1 cellular context compared by ENCODE assay signal in the genomic region with DNA sequence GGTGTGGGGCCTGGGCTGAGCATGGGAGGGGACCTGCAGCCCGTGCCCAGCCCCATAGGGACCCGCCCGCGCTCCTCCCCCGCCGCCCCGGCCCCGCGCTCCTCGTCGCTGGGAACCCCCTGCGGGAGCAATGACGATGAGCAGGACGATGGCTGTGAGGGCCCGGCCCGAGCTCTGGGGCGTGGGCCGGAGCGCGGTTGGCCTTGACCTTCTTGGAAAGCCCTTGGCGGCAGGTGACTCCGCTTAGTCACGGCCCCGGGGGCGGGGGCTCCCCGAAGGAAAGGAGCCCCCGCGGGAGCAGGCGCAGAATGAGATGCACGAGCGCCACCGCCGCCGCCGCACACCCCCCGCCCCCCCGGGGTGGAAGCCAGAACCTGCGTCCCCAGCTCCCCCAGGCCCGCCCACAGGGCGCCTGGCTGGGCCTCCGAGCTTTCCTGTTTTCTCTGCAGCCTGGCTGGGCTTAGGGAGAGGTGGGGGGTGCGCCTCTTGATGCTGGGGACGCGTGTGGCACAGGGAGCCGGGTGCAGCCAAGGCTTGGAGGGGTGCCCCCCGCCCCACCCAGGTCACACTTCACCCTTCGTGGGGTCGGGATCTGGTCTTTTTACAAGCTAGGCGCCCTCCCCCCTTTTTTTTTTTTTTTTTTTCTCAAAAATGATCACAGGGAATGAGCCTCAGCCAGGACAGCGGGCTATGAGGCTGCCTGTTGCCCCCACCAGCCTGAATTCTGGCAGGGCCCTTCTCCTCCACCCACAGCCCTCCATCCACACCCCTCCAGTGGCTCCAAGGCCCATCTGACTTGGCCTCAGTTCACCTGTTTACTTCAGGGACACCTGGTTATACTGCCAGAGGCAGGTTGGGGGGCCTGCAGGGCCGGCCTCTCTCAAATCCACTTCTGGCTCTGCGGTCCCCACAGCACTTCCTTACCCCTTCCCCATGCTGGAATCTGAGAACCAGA.
TF ChIP-seq lines count a peak whose summit lies in the region.

No MANE protein-coding gene starts in this region.

TF ChIP-seq in HepG2, 621 proteins besides CTCF, POLR2A, EP300 and RAD21 (continued from another document and continues in another):
- TF ChIP-seq, protein P1, sequence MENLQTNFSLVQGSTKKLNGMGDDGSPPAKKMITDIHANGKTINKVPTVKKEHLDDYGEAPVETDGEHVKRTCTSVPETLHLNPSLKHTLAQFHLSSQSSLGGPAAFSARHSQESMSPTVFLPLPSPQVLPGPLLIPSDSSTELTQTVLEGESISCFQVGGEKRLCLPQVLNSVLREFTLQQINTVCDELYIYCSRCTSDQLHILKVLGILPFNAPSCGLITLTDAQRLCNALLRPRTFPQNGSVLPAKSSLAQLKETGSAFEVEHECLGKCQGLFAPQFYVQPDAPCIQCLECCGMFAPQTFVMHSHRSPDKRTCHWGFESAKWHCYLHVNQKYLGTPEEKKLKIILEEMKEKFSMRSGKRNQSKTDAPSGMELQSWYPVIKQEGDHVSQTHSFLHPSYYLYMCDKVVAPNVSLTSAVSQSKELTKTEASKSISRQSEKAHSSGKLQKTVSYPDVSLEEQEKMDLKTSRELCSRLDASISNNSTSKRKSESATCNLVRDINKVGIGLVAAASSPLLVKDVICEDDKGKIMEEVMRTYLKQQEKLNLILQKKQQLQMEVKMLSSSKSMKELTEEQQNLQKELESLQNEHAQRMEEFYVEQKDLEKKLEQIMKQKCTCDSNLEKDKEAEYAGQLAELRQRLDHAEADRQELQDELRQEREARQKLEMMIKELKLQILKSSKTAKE (CRISPR knock-in tag; IDR thresholded peaks at IDR 0.05; ENCODE audit: borderline replicate concordance), result peak; percentile 96
- TF ChIP-seq ZNF543 (CRISPR knock-in tag; IDR thresholded peaks at IDR 0.05) (0 out of 2 replicates have a peak, but pooled peaks have one; percentile 40), TBX3 (IDR thresholded peaks at IDR 0.05; ENCODE audit: borderline replicate concordance) (peak; percentile 32; the same call in 1 of the 2 replicates), ZNF737 (CRISPR knock-in tag; IDR thresholded peaks at IDR 0.05; ENCODE audit: borderline replicate concordance) (no peak), PRPF4 (IDR thresholded peaks at IDR 0.05; ENCODE audit: low read depth, low read length, poor library complexity, severe bottlenecking) (no peak), ZNF777 (CRISPR knock-in tag; IDR thresholded peaks at IDR 0.05) (no peak), CCDC6 (CRISPR knock-in tag; IDR thresholded peaks at IDR 0.05) (no peak), ARNTL (CRISPR knock-in tag; IDR thresholded peaks at IDR 0.05) (0 out of 2 replicates have a peak, but pooled peaks have one; percentile 63), CAMTA2 (CRISPR knock-in tag; IDR thresholded peaks at IDR 0.05; ENCODE audit: borderline replicate concordance) (no peak), ZMYM4 (CRISPR knock-in tag; IDR thresholded peaks at IDR 0.05) (no peak), ZNF138 (CRISPR knock-in tag; IDR thresholded peaks at IDR 0.05; ENCODE audit: low read depth) (no peak), THAP11 (CRISPR knock-in tag; IDR thresholded peaks at IDR 0.05) (peak; percentile 74), IRF2 (CRISPR knock-in tag; IDR thresholded peaks at IDR 0.05) (peak; percentile 59; the same call in 1 of the 2 replicates), SIN3A (IDR thresholded peaks at IDR 0.05; ENCODE audit: borderline replicate concordance, low read depth, low read length) (0 out of 2 replicates have a peak, but pooled peaks have one; percentile 48), KDM1A (CRISPR knock-in tag; IDR thresholded peaks at IDR 0.05) (no peak), FLYWCH1 (CRISPR knock-in tag; IDR thresholded peaks at IDR 0.05) (no peak)
- TF ChIP-seq, protein P2, sequence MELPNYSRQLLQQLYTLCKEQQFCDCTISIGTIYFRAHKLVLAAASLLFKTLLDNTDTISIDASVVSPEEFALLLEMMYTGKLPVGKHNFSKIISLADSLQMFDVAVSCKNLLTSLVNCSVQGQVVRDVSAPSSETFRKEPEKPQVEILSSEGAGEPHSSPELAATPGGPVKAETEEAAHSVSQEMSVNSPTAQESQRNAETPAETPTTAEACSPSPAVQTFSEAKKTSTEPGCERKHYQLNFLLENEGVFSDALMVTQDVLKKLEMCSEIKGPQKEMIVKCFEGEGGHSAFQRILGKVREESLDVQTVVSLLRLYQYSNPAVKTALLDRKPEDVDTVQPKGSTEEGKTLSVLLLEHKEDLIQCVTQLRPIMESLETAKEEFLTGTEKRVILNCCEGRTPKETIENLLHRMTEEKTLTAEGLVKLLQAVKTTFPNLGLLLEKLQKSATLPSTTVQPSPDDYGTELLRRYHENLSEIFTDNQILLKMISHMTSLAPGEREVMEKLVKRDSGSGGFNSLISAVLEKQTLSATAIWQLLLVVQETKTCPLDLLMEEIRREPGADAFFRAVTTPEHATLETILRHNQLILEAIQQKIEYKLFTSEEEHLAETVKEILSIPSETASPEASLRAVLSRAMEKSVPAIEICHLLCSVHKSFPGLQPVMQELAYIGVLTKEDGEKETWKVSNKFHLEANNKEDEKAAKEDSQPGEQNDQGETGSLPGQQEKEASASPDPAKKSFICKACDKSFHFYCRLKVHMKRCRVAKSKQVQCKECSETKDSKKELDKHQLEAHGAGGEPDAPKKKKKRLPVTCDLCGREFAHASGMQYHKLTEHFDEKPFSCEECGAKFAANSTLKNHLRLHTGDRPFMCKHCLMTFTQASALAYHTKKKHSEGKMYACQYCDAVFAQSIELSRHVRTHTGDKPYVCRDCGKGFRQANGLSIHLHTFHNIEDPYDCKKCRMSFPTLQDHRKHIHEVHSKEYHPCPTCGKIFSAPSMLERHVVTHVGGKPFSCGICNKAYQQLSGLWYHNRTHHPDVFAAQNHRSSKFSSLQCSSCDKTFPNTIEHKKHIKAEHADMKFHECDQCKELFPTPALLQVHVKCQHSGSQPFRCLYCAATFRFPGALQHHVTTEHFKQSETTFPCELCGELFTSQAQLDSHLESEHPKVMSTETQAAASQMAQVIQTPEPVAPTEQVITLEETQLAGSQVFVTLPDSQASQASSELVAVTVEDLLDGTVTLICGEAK (IDR thresholded peaks at IDR 0.05), result no peak
- TF ChIP-seq, protein P2 (CRISPR knock-in tag; IDR thresholded peaks at IDR 0.05), result no peak; the same call in 1 of the 2 replicates
- TF ChIP-seq, protein P3, sequence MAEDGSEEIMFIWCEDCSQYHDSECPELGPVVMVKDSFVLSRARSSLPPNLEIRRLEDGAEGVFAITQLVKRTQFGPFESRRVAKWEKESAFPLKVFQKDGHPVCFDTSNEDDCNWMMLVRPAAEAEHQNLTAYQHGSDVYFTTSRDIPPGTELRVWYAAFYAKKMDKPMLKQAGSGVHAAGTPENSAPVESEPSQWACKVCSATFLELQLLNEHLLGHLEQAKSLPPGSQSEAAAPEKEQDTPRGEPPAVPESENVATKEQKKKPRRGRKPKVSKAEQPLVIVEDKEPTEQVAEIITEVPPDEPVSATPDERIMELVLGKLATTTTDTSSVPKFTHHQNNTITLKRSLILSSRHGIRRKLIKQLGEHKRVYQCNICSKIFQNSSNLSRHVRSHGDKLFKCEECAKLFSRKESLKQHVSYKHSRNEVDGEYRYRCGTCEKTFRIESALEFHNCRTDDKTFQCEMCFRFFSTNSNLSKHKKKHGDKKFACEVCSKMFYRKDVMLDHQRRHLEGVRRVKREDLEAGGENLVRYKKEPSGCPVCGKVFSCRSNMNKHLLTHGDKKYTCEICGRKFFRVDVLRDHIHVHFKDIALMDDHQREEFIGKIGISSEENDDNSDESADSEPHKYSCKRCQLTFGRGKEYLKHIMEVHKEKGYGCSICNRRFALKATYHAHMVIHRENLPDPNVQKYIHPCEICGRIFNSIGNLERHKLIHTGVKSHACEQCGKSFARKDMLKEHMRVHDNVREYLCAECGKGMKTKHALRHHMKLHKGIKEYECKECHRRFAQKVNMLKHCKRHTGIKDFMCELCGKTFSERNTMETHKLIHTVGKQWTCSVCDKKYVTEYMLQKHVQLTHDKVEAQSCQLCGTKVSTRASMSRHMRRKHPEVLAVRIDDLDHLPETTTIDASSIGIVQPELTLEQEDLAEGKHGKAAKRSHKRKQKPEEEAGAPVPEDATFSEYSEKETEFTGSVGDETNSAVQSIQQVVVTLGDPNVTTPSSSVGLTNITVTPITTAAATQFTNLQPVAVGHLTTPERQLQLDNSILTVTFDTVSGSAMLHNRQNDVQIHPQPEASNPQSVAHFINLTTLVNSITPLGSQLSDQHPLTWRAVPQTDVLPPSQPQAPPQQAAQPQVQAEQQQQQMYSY (CRISPR knock-in tag; IDR thresholded peaks at IDR 0.05), result no peak
- TF ChIP-seq, protein P4, sequence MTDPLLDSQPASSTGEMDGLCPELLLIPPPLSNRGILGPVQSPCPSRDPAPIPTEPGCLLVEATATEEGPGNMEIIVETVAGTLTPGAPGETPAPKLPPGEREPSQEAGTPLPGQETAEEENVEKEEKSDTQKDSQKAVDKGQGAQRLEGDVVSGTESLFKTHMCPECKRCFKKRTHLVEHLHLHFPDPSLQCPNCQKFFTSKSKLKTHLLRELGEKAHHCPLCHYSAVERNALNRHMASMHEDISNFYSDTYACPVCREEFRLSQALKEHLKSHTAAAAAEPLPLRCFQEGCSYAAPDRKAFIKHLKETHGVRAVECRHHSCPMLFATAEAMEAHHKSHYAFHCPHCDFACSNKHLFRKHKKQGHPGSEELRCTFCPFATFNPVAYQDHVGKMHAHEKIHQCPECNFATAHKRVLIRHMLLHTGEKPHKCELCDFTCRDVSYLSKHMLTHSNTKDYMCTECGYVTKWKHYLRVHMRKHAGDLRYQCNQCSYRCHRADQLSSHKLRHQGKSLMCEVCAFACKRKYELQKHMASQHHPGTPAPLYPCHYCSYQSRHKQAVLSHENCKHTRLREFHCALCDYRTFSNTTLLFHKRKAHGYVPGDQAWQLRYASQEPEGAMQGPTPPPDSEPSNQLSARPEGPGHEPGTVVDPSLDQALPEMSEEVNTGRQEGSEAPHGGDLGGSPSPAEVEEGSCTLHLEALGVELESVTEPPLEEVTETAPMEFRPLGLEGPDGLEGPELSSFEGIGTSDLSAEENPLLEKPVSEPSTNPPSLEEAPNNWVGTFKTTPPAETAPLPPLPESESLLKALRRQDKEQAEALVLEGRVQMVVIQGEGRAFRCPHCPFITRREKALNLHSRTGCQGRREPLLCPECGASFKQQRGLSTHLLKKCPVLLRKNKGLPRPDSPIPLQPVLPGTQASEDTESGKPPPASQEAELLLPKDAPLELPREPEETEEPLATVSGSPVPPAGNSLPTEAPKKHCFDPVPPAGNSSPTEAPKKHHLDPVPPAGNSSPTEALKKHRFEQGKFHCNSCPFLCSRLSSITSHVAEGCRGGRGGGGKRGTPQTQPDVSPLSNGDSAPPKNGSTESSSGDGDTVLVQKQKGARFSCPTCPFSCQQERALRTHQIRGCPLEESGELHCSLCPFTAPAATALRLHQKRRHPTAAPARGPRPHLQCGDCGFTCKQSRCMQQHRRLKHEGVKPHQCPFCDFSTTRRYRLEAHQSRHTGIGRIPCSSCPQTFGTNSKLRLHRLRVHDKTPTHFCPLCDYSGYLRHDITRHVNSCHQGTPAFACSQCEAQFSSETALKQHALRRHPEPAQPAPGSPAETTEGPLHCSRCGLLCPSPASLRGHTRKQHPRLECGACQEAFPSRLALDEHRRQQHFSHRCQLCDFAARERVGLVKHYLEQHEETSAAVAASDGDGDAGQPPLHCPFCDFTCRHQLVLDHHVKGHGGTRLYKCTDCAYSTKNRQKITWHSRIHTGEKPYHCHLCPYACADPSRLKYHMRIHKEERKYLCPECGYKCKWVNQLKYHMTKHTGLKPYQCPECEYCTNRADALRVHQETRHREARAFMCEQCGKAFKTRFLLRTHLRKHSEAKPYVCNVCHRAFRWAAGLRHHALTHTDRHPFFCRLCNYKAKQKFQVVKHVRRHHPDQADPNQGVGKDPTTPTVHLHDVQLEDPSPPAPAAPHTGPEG (CRISPR knock-in tag; IDR thresholded peaks at IDR 0.05), result peak; percentile 49; the same call in 1 of the 2 replicates
- TF ChIP-seq, protein P5, sequence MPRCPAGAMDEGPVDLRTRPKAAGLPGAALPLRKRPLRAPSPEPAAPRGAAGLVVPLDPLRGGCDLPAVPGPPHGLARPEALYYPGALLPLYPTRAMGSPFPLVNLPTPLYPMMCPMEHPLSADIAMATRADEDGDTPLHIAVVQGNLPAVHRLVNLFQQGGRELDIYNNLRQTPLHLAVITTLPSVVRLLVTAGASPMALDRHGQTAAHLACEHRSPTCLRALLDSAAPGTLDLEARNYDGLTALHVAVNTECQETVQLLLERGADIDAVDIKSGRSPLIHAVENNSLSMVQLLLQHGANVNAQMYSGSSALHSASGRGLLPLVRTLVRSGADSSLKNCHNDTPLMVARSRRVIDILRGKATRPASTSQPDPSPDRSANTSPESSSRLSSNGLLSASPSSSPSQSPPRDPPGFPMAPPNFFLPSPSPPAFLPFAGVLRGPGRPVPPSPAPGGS (CRISPR knock-in tag; IDR thresholded peaks at IDR 0.05), result 0 out of 2 replicates have a peak, but pooled peaks have one; percentile 26
- TF ChIP-seq, protein P6, sequence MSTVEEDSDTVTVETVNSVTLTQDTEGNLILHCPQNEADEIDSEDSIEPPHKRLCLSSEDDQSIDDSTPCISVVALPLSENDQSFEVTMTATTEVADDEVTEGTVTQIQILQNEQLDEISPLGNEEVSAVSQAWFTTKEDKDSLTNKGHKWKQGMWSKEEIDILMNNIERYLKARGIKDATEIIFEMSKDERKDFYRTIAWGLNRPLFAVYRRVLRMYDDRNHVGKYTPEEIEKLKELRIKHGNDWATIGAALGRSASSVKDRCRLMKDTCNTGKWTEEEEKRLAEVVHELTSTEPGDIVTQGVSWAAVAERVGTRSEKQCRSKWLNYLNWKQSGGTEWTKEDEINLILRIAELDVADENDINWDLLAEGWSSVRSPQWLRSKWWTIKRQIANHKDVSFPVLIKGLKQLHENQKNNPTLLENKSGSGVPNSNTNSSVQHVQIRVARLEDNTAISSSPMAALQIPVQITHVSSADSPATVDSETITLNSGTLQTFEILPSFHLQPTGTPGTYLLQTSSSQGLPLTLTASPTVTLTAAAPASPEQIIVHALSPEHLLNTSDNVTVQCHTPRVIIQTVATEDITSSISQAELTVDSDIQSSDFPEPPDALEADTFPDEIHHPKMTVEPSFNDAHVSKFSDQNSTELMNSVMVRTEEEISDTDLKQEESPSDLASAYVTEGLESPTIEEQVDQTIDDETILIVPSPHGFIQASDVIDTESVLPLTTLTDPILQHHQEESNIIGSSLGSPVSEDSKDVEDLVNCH (CRISPR knock-in tag; IDR thresholded peaks at IDR 0.05), result no peak
